In genomic region chr22:42645341-42645937, GRCh38 we compare ENCODE assay signal across 10 cellular contexts. TPM values are rescaled to one million over a fixed set of nuclear protein-coding genes. Genes with fewer than 3 reads are reported as not detected.
A peak's percentile ranks its signal among the peaks of the same experiment; 100 is the strongest.
DNase-seq lines count a peak whose midpoint lies in the region; ATAC-seq and TF ChIP-seq lines count a peak whose summit lies in the region.
"Had no signal": no experiment of that assay in that cellular context is flagged by ENCODE, and none has a peak within 500 bp of the region (broad histone marks: within the 10 kb centered on the region; RNA-seq: fewer than 3 reads in every experiment).

No MANE protein-coding gene starts in this region.

- H3K4me3 ChIP-seq in GM23338, result no peak overlapping the region
- peak overlapping the region; percentile 28 to 63 (median 30) for H3K4me3 ChIP-seq in breast epithelium
- H3K4me3 ChIP-seq in left lung, result peak overlapping the region in 1 of 2 donors; percentile 81

- H3K79me2 ChIP-seq in GM23338 (replicated peaks; ENCODE audit: insufficient read depth), result peaks cover 46% of the 10 kb centered on the region

- H3K27me3 Mint-ChIP-seq in GM23338 (ENCODE audit: insufficient read depth, low read depth, poor library complexity), result peaks cover 25% of the 10 kb centered on the region
- no peaks in the 10 kb centered on the region for H3K27me3 Mint-ChIP-seq in activated T-cell treated with anti-CD3 and anti-CD28 coated beads, Interleukin-2, amount 50 U/mL, for 72 hours (ENCODE audit: low read depth)

- no peaks in the 10 kb centered on the region for H3K36me3 Mint-ChIP-seq in GM23338 (ENCODE audit: low read depth)
- peaks cover 5% of the 10 kb centered on the region for H3K36me3 Mint-ChIP-seq in stimulated activated effector memory CD8-positive, alpha-beta T cell treated with anti-CD3 and anti-CD28 coated beads, Interleukin-12 subunit alpha, Interleukin-12 subunit beta, amount 100 ng/mL, for 72 hours
- H3K36me3 Mint-ChIP-seq in activated T-cell treated with anti-CD3 and anti-CD28 coated beads, Interleukin-2, amount 50 U/mL, for 72 hours (ENCODE audit: insufficient read depth in 2 of 2), result peaks cover 1 to 2% of the 10 kb centered on the region in 2 donors

- no peaks in the 10 kb centered on the region for H3K9me3 ChIP-seq in breast epithelium
- H3K9me3 ChIP-seq in left lung, result no peaks in the 10 kb centered on the region

- TF ChIP-seq CTCF in GM23338 (conservative IDR thresholded peaks at IDR 0.05; ENCODE audit: low read depth in 2 of 2), result no peak
- TF ChIP-seq CTCF in breast epithelium (IDR thresholded peaks at IDR 0.05), result no peak
- TF ChIP-seq CTCF in left lung (IDR thresholded peaks at IDR 0.05), result no peak

- H3K9me3 Mint-ChIP-seq in GM23338, result no peaks in the 10 kb centered on the region
- no peaks in the 10 kb centered on the region for H3K9me3 Mint-ChIP-seq in stimulated activated effector memory CD8-positive, alpha-beta T cell treated with anti-CD3 and anti-CD28 coated beads, Interleukin-12 subunit alpha, Interleukin-12 subunit beta, amount 100 ng/mL, for 72 hours
- H3K9me3 Mint-ChIP-seq in activated T-cell treated with anti-CD3 and anti-CD28 coated beads, Interleukin-2, amount 50 U/mL, for 72 hours, result no peaks in the 10 kb centered on the region

- peaks cover 25% of the 10 kb centered on the region for H3K4me1 Mint-ChIP-seq in GM23338
- peaks cover 37% of the 10 kb centered on the region for H3K4me1 Mint-ChIP-seq in stimulated activated effector memory CD8-positive, alpha-beta T cell treated with anti-CD3 and anti-CD28 coated beads, Interleukin-12 subunit alpha, Interleukin-12 subunit beta, amount 100 ng/mL, for 72 hours
- H3K4me1 Mint-ChIP-seq in activated T-cell treated with anti-CD3 and anti-CD28 coated beads, Interleukin-2, amount 50 U/mL, for 72 hours (ENCODE audit: low read depth), result peaks cover 25% of the 10 kb centered on the region

- no peak overlapping the region for H2AFZ ChIP-seq in GM23338

- no peaks in the 10 kb centered on the region for H3F3A ChIP-seq in GM23338 (replicated peaks; ENCODE audit: low read depth)

- H3K4me1 ChIP-seq in GM23338 (ENCODE audit: insufficient read depth) (peaks cover 13% of the 10 kb centered on the region), breast epithelium (peaks cover 29 to 38% of the 10 kb centered on the region in 2 donors), left lung (peaks cover 52 to 83% of the 10 kb centered on the region in 2 donors)

- no peak overlapping the region for H3K4me3 Mint-ChIP-seq in GM23338
- no peak overlapping the region for H3K4me3 Mint-ChIP-seq in stimulated activated effector memory CD8-positive, alpha-beta T cell treated with anti-CD3 and anti-CD28 coated beads, Interleukin-12 subunit alpha, Interleukin-12 subunit beta, amount 100 ng/mL, for 72 hours
- peak overlapping the region in 1 of 2 donors; percentile 27 for H3K4me3 Mint-ChIP-seq in activated T-cell treated with anti-CD3 and anti-CD28 coated beads, Interleukin-2, amount 50 U/mL, for 72 hours

- peaks cover 9% of the 10 kb centered on the region for H4K20me1 ChIP-seq in GM23338 (replicated peaks; ENCODE audit: insufficient read depth)

- no peaks in the 10 kb centered on the region for H3K9me2 ChIP-seq in GM23338 (ENCODE audit: insufficient read depth)

- no peak overlapping the region for H3K4me2 ChIP-seq in GM23338

- intact Hi-C loops in breast epithelium (cut with DNase I; ENCODE audit: low total_unique reads) (loop anchor here (5.0 kb wide), 1 partner anchor 212 kb away; the partner anchor contains the start of gene ARFGAP3), left lung (cut with DNase I) (no loop called here)

- no peak for ATAC-seq in GM23338
- ATAC-seq in left lung, result peak; percentile 35
- ATAC-seq in stimulated activated effector memory CD8-positive, alpha-beta T cell treated with anti-CD3 and anti-CD28 coated beads, Interleukin-12 subunit alpha, Interleukin-12 subunit beta, amount 100 ng/mL, for 72 hours, result no peak
- ATAC-seq in activated T-cell treated with anti-CD3 and anti-CD28 coated beads, Interleukin-2, amount 50 U/mL, for 72 hours (replicated peaks in 1 of 2), result no peak
- ATAC-seq in GM19035 (IDR thresholded peaks at IDR 0.05; ENCODE audit: unreplicated experiment), result no peak
- ATAC-seq in GM21526 (IDR thresholded peaks at IDR 0.05; ENCODE audit: low FRiP score, unreplicated experiment), result no peak
- ATAC-seq: PC-3 had no signal

- no peak for TF ChIP-seq POLR2A in breast epithelium (IDR thresholded peaks at IDR 0.05)

- H3K27ac ChIP-seq in GM23338 (ENCODE audit: low read depth) (peak overlapping the region; percentile 69; the same call in 1 of the 2 replicates), breast epithelium (peak overlapping the region; percentile 88 to 91), left lung (peak overlapping the region; percentile 82 to 89)

- H3K27ac Mint-ChIP-seq in GM23338, result peak overlapping the region; percentile 84; the same call in 1 of the 2 replicates
- peak overlapping the region; percentile 88 for H3K27ac Mint-ChIP-seq in stimulated activated effector memory CD8-positive, alpha-beta T cell treated with anti-CD3 and anti-CD28 coated beads, Interleukin-12 subunit alpha, Interleukin-12 subunit beta, amount 100 ng/mL, for 72 hours
- no peak overlapping the region for H3K27ac Mint-ChIP-seq in activated T-cell treated with anti-CD3 and anti-CD28 coated beads, Interleukin-2, amount 50 U/mL, for 72 hours

- H3K36me3 ChIP-seq in GM23338 (ENCODE audit: insufficient read depth), result no peaks in the 10 kb centered on the region
- no peaks in the 10 kb centered on the region for H3K36me3 ChIP-seq in breast epithelium
- H3K36me3 ChIP-seq in left lung, result no peaks in the 10 kb centered on the region

- H3K27me3 ChIP-seq in GM23338 (ENCODE audit: insufficient read depth) (no peaks in the 10 kb centered on the region), breast epithelium (no peaks in the 10 kb centered on the region), left lung (no peaks in the 10 kb centered on the region)

- DNase-seq in GM23338 (ENCODE audit: low spot score) (no peak), breast epithelium (ENCODE audit: low spot score in 2 of 2) (peak in 1 of 2 donors; percentile 37), left lung (no peak), NCI-H226 (no peak)
- no peak for DNase-seq in stimulated activated effector memory CD8-positive, alpha-beta T cell treated with anti-CD3 and anti-CD28 coated beads, Interleukin-12 subunit alpha, Interleukin-12 subunit beta, amount 100 ng/mL, for 72 hours (ENCODE audit: low spot score in 2 of 2)
- no peak for DNase-seq in activated T-cell treated with anti-CD3 and anti-CD28 coated beads, Interleukin-2, amount 50 U/mL, for 72 hours
- DNase-seq: activated T-cell treated with anti-CD3 and anti-CD28 coated beads, Interleukin-2, amount 50 U/mL, for 1 hour; PC-3 had no signal

TF ChIP-seq in GM23338, 12 proteins besides CTCF, POLR2A, EP300 and RAD21 (continues in another document):
- no peak for TF ChIP-seq NANOG (IDR thresholded peaks at IDR 0.05; ENCODE audit: borderline replicate concordance)
- no peak for TF ChIP-seq JUNB (IDR thresholded peaks at IDR 0.05; ENCODE audit: unreplicated experiment)

RNA-seq across cellular contexts. Expression of gene CYB5R3, which starts 3.8 kb away (rescaled TPM):
- 66.4 and 76.2 TPM in 2 replicates for total RNA-seq in GM23338 (2014; rRNA removed; shearing (Covaris generic))
- polyA plus RNA-seq in GM23338 (2016; fragmentation: Nextera tagmentation; extraction: Ambion mirVana), result 66.8 and 76.9 TPM in 2 replicates
- total RNA-seq in breast epithelium, result 100 to 1,000 TPM in 1 of 3 donors, 10 to 100 TPM in 2; 56.5 to 248 (median 87.5) TPM
- 100 to 1,000 TPM; 250 to 265 TPM for total RNA-seq in left lung
- total RNA-seq in activated T-cell treated with anti-CD3 and anti-CD28 coated beads, Interleukin-2, amount 50 U/mL, for 72 hours, result 10 to 100 TPM; 60.7 to 67.1 TPM

RNA-seq across cellular contexts. Expression of gene ATP5MGL, which starts 5.0 kb away (rescaled TPM):
- not detected in 2 replicates for total RNA-seq in GM23338 (2014; rRNA removed; shearing (Covaris generic))
- polyA plus RNA-seq in GM23338 (2016; fragmentation: Nextera tagmentation; extraction: Ambion mirVana), result 0.30 and 0.53 TPM in 2 replicates
- total RNA-seq in breast epithelium (under 1 TPM in 1 of 3 donors, not detected in 2; 0.73 TPM), left lung (1 to 10 TPM in 1 of 2 donors, under 1 TPM in 1; 0.60 to 1.2 TPM)
- total RNA-seq in activated T-cell treated with anti-CD3 and anti-CD28 coated beads, Interleukin-2, amount 50 U/mL, for 72 hours, result 1 to 10 TPM in 1 of 2 donors, under 1 TPM in 1; 0.31 to 1.2 TPM
- total RNA-seq: PC-3 had no signal

RNA-seq across cellular contexts. Expression of gene POLDIP3, which starts 30.8 kb away (rescaled TPM):
- total RNA-seq in GM23338 (2014; rRNA removed; shearing (Covaris generic)), result 49.0 and 54.3 TPM in 2 replicates
- 34.3 and 38.2 TPM in 2 replicates for polyA plus RNA-seq in GM23338 (2016; fragmentation: Nextera tagmentation; extraction: Ambion mirVana)
- total RNA-seq in breast epithelium (10 to 100 TPM; 33.1 to 52.8 (median 38.3) TPM), left lung (10 to 100 TPM; 56.6 to 61.6 TPM)
- 100 to 1,000 TPM in 1 of 2 donors, 10 to 100 TPM in 1; 84.0 to 108 TPM for total RNA-seq in activated T-cell treated with anti-CD3 and anti-CD28 coated beads, Interleukin-2, amount 50 U/mL, for 72 hours
